Comparison of ENCODE assay signal across 10 cellular contexts in the genomic region with DNA sequence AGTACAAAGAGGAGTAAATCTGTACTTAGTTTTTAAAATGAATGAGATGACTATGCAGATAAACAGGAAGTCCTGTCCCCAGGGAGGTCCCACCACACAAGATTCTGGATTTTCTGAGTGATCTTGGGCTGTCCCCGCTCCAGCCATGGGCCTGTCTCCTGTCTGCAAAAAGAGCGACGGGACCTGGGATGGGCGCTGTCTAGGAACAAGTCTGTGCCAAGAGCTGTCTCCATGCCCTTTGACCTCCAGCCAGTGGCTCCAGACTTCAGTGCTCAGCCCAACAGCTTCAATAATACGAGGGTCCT. TPM values are rescaled to one million over a fixed set of nuclear protein-coding genes. Genes with fewer than 3 reads are reported as not detected.
DNase-seq lines count a peak whose midpoint lies in the region; ATAC-seq and TF ChIP-seq lines count a peak whose summit lies in the region.
"Had no signal": no experiment of that assay in that cellular context is flagged by ENCODE, and none has a peak within 500 bp of the region (broad histone marks: within the 10 kb centered on the region; RNA-seq: fewer than 3 reads in every experiment).

No MANE protein-coding gene starts in this region.

- WGBS in heart right ventricle, 2 donors, result 38 to 58% methylated on average over 5 of the region's 5 CpGs

- peak overlapping the region in 2 of 10 donors; percentile 8 to 14 for H3K4me3 ChIP-seq in heart right ventricle

- peak overlapping the region in 9 of 10 donors; percentile 57 to 100 (median 98) for H3K27ac ChIP-seq in heart right ventricle

- H3K36me3 ChIP-seq in heart right ventricle, result peaks cover 0 to 66% (median 10%) of the 10 kb centered on the region in 9 donors

- peaks cover 39% of the 10 kb centered on the region for H3K4me1 Mint-ChIP-seq in activated naive CD8-positive, alpha-beta T cell treated with anti-CD3 and anti-CD28 coated beads, Interleukin-2, amount 10 ng/mL, durations not matched to agents 7 days and 5 days
- H3K4me1 Mint-ChIP-seq in memory B cell (peaks cover 60% of the 10 kb centered on the region), type B pancreatic cell (ENCODE audit: unreplicated experiment) (peaks cover 43% of the 10 kb centered on the region)

- DNase-seq in heart right ventricle (peak in 1 of 2 donors; percentile 68), left ventricle myocardium superior (no peak), memory B cell (ENCODE audit: low spot score in 2 of 2) (no peak), type B pancreatic cell (ENCODE audit: extremely low spot score, unreplicated experiment) (no peak), islet precursor cell (no peak), HT-29 (ENCODE audit: low spot score) (no peak)
- DNase-seq in activated naive CD8-positive, alpha-beta T cell treated with anti-CD3 and anti-CD28 coated beads, Interleukin-2, amount 10 ng/mL, durations not matched to agents 7 days and 5 days, result no peak
- DNase-seq: glutamatergic neuron, NCI-H2171 had no signal

- no peaks in the 10 kb centered on the region for H3K27me3 Mint-ChIP-seq in activated naive CD8-positive, alpha-beta T cell treated with anti-CD3 and anti-CD28 coated beads, Interleukin-2, amount 10 ng/mL, durations not matched to agents 7 days and 5 days
- H3K27me3 Mint-ChIP-seq in memory B cell (no peaks in the 10 kb centered on the region), type B pancreatic cell (no peaks in the 10 kb centered on the region)

- POLR2A ChIA-PET in activated naive CD8-positive, alpha-beta T cell treated with anti-CD3 and anti-CD28 coated beads, Interleukin-2, amount 10 ng/mL, durations not matched to agents 7 days and 5 days (lab: Charles Lee), result interaction anchor here (0.7 kb wide), 1 partner anchor 86 kb away, joined by 3 read pairs; no protein-coding TSS in a partner anchor

- H3K27me3 ChIP-seq in heart right ventricle, result no peaks in the 10 kb centered on the region

- intact Hi-C loops in heart right ventricle (cut with DNase I) (loop anchor here in 8 of 10 donors (5.0 to 10.0 kb wide), 3 partner anchors 39 to 106 kb away; a partner anchor contains a TSS), left ventricle myocardium superior (cut with micrococcal nuclease) (no loop called here)

- H3K36me3 Mint-ChIP-seq in activated naive CD8-positive, alpha-beta T cell treated with anti-CD3 and anti-CD28 coated beads, Interleukin-2, amount 10 ng/mL, durations not matched to agents 7 days and 5 days, result peaks cover 1% of the 10 kb centered on the region
- H3K36me3 Mint-ChIP-seq in memory B cell (peaks cover 2% of the 10 kb centered on the region), type B pancreatic cell (peaks cover 11% of the 10 kb centered on the region)

- no peaks in the 10 kb centered on the region for H3K9me3 ChIP-seq in heart right ventricle

- peak overlapping the region; percentile 54 for H3K27ac Mint-ChIP-seq in activated naive CD8-positive, alpha-beta T cell treated with anti-CD3 and anti-CD28 coated beads, Interleukin-2, amount 10 ng/mL, durations not matched to agents 7 days and 5 days
- peak overlapping the region; percentile 43 for H3K27ac Mint-ChIP-seq in memory B cell
- H3K27ac Mint-ChIP-seq in type B pancreatic cell, result peak overlapping the region; percentile 65

- peaks cover 48 to 99% (median 95%) of the 10 kb centered on the region in 9 donors for H3K4me1 ChIP-seq in heart right ventricle

- TF ChIP-seq CTCF in heart right ventricle (IDR thresholded peaks at IDR 0.05) (no peak), type B pancreatic cell (conservative IDR thresholded peaks at IDR 0.05) (no peak)

- H3K4me3 Mint-ChIP-seq in activated naive CD8-positive, alpha-beta T cell treated with anti-CD3 and anti-CD28 coated beads, Interleukin-2, amount 10 ng/mL, durations not matched to agents 7 days and 5 days, result no peak overlapping the region
- H3K4me3 Mint-ChIP-seq in memory B cell, result peak overlapping the region; percentile 68
- no peak overlapping the region for H3K4me3 Mint-ChIP-seq in type B pancreatic cell

- no peak for ATAC-seq in heart right ventricle
- no peak for ATAC-seq in left ventricle myocardium superior
- no peak for ATAC-seq in activated naive CD8-positive, alpha-beta T cell treated with anti-CD3 and anti-CD28 coated beads, Interleukin-2, amount 10 ng/mL, durations not matched to agents 7 days and 5 days (ENCODE audit: low read depth)
- ATAC-seq in memory B cell (ENCODE audit: low read depth), result peak; percentile 67
- ATAC-seq in GM19035 (IDR thresholded peaks at IDR 0.05; ENCODE audit: unreplicated experiment), result no peak

- H3K9me3 Mint-ChIP-seq in activated naive CD8-positive, alpha-beta T cell treated with anti-CD3 and anti-CD28 coated beads, Interleukin-2, amount 10 ng/mL, durations not matched to agents 7 days and 5 days, result no peaks in the 10 kb centered on the region
- no peaks in the 10 kb centered on the region for H3K9me3 Mint-ChIP-seq in memory B cell
- no peaks in the 10 kb centered on the region for H3K9me3 Mint-ChIP-seq in type B pancreatic cell

RNA-seq across cellular contexts. Expression of a gene that starts 6.0 kb away (rescaled TPM):
- total RNA-seq in heart right ventricle (10 to 100 TPM; 64.1 to 88.1 (median 78.6) TPM), left ventricle myocardium superior (72.6 TPM), type B pancreatic cell (ENCODE audit: low replicate concordance) (199 and 219 TPM in 2 replicates)
- polyA plus RNA-seq in heart right ventricle, result 10 to 100 TPM; 81.6 to 83.4 TPM
- total RNA-seq in activated naive CD8-positive, alpha-beta T cell treated with anti-CD3 and anti-CD28 coated beads, Interleukin-2, amount 10 ng/mL, durations not matched to agents 7 days and 5 days, result 10 to 100 TPM; 98.5 to 99.3 TPM
- 127 and 152 TPM in 2 replicates for total RNA-seq in HT-29 (2014; rRNA removed; shearing (Covaris generic))

RNA-seq across cellular contexts. Expression of a gene that starts 38.5 kb away (rescaled TPM):
- 10 to 100 TPM; 36.2 to 51.6 (median 46.1) TPM for total RNA-seq in heart right ventricle
- 10 to 100 TPM; 20.8 to 29.7 TPM for polyA plus RNA-seq in heart right ventricle
- total RNA-seq in left ventricle myocardium superior, result 42.8 TPM
- 10 to 100 TPM; 29.7 to 31.5 TPM for total RNA-seq in activated naive CD8-positive, alpha-beta T cell treated with anti-CD3 and anti-CD28 coated beads, Interleukin-2, amount 10 ng/mL, durations not matched to agents 7 days and 5 days
- 66.7 and 83.3 TPM in 2 replicates for total RNA-seq in type B pancreatic cell (ENCODE audit: low replicate concordance)
- 26.9 and 30.7 TPM in 2 replicates for total RNA-seq in HT-29 (2014; rRNA removed; shearing (Covaris generic))
